ENCODE assay signal across 9 cellular contexts in the genomic region with DNA sequence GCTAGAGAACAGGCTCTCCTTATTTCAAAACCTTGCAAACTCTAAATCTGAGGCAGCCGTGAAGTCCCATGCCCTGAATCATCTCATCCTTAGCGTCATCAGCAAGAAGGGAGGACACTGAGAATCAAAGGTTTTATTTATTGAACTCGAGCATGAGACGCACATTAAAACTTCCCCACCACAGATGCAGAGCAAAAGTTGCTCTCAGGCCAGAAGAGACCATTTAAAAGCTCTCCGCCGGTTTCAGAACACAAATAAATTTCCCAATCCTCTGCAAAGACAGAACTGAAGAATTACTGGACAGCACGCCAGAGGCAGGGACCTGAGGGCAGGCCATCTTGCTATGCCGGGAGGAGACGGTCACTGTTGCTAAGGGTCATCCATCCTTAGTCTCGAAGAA. TPM values are rescaled to one million over a fixed set of nuclear protein-coding genes. Genes with fewer than 3 reads are reported as not detected.
DNase-seq lines count a peak whose midpoint lies in the region; ATAC-seq lines count a peak whose summit lies in the region.
"Had no signal": no experiment of that assay in that cellular context is flagged by ENCODE, and none has a peak within 500 bp of the region (broad histone marks: within the 10 kb centered on the region; RNA-seq: fewer than 3 reads in every experiment).

No MANE protein-coding gene starts in this region.

- peak overlapping the region; percentile 90 for H3K27ac Mint-ChIP-seq in T-helper 1 cell treated with Interleukin-12 subunit alpha and Interleukin-12 subunit beta and Interleukin-4 antibody, amounts not matched to agents 30 μg/mL and 1 μg/mL, for 36 hours
- H3K27ac Mint-ChIP-seq in activated T-helper 2 cell treated with anti-CD3 and anti-CD28 coated beads, Interferon-gamma antibody, Interleukin-2, Interleukin-4, amounts not matched to agents 10 μg/mL and 5 μg/mL and 100 μg/mL, durations not matched to agents 14 hours and 24 hours and 36 hours = peak overlapping the region; percentile 88

- no peaks in the 10 kb centered on the region for H3K9me3 Mint-ChIP-seq in T-helper 1 cell treated with Interleukin-12 subunit alpha and Interleukin-12 subunit beta and Interleukin-4 antibody, amounts not matched to agents 30 μg/mL and 1 μg/mL, for 36 hours
- no peaks in the 10 kb centered on the region for H3K9me3 Mint-ChIP-seq in activated T-helper 2 cell treated with anti-CD3 and anti-CD28 coated beads, Interferon-gamma antibody, Interleukin-2, Interleukin-4, amounts not matched to agents 10 μg/mL and 5 μg/mL and 100 μg/mL, durations not matched to agents 14 hours and 24 hours and 36 hours

- no peak for ATAC-seq in HG03378 (IDR thresholded peaks at IDR 0.05; ENCODE audit: unreplicated experiment)
- ATAC-seq in GM18909 (IDR thresholded peaks at IDR 0.05; ENCODE audit: poor library complexity, unreplicated experiment) = no peak

- H3K4me3 ChIP-seq in iPS-18a (ENCODE audit: low read length) = peak overlapping the region; percentile 71
- peak overlapping the region; percentile 59 to 89 (median 62) for H3K4me3 ChIP-seq in subcutaneous abdominal adipose tissue (ENCODE audit: low read depth in 1 of 5, low read length in 5 of 5)

- H3K4me1 Mint-ChIP-seq in T-helper 1 cell treated with Interleukin-12 subunit alpha and Interleukin-12 subunit beta and Interleukin-4 antibody, amounts not matched to agents 30 μg/mL and 1 μg/mL, for 36 hours (ENCODE audit: low read depth) = peaks cover 25% of the 10 kb centered on the region
- H3K4me1 Mint-ChIP-seq in activated T-helper 2 cell treated with anti-CD3 and anti-CD28 coated beads, Interferon-gamma antibody, Interleukin-2, Interleukin-4, amounts not matched to agents 10 μg/mL and 5 μg/mL and 100 μg/mL, durations not matched to agents 14 hours and 24 hours and 36 hours (ENCODE audit: low read depth) = peaks cover 27% of the 10 kb centered on the region

- H3K9me3 ChIP-seq in iPS-18a (ENCODE audit: control insufficient read depth, low read depth, low read length) (no peaks in the 10 kb centered on the region), subcutaneous abdominal adipose tissue (ENCODE audit: control insufficient read depth in 5 of 5, low read length in 5 of 5) (no peaks in the 10 kb centered on the region)

- no peaks in the 10 kb centered on the region for H3K27me3 Mint-ChIP-seq in T-helper 1 cell treated with Interleukin-12 subunit alpha and Interleukin-12 subunit beta and Interleukin-4 antibody, amounts not matched to agents 30 μg/mL and 1 μg/mL, for 36 hours (ENCODE audit: low read depth)
- H3K27me3 Mint-ChIP-seq in activated T-helper 2 cell treated with anti-CD3 and anti-CD28 coated beads, Interferon-gamma antibody, Interleukin-2, Interleukin-4, amounts not matched to agents 10 μg/mL and 5 μg/mL and 100 μg/mL, durations not matched to agents 14 hours and 24 hours and 36 hours (ENCODE audit: low read depth) = no peaks in the 10 kb centered on the region

- H3K27me3 ChIP-seq in iPS-18a (ENCODE audit: control insufficient read depth, insufficient read depth, low read length) (no peaks in the 10 kb centered on the region), subcutaneous abdominal adipose tissue (ENCODE audit: control insufficient read depth in 5 of 5, insufficient read depth in 4 of 5, low read length in 5 of 5) (no peaks in the 10 kb centered on the region)

- H3K27ac ChIP-seq in iPS-18a (ENCODE audit: low read length) (no peak overlapping the region), subcutaneous abdominal adipose tissue (ENCODE audit: low read depth, low read length) (peak overlapping the region; percentile 77)

- H3K4me1 ChIP-seq in iPS-18a (ENCODE audit: control insufficient read depth, low read depth, low read length) (peaks cover 14% of the 10 kb centered on the region), subcutaneous abdominal adipose tissue (ENCODE audit: control insufficient read depth in 5 of 5, insufficient read depth in 5 of 5, low read length in 5 of 5) (peaks cover 4 to 41% (median 30%) of the 10 kb centered on the region in 5 donors)

- H3K36me3 ChIP-seq in iPS-18a (ENCODE audit: control insufficient read depth, low read depth, low read length) (peaks cover 34% of the 10 kb centered on the region), subcutaneous abdominal adipose tissue (ENCODE audit: control insufficient read depth in 5 of 5, insufficient read depth in 5 of 5, low read length in 5 of 5) (peaks cover 10 to 28% (median 18%) of the 10 kb centered on the region in 5 donors)

- H3K9ac ChIP-seq in iPS-18a (ENCODE audit: low read length) (peak overlapping the region; percentile 52), subcutaneous abdominal adipose tissue (ENCODE audit: low read length in 5 of 5) (peak overlapping the region; percentile 17 to 78 (median 58))

- H3K36me3 Mint-ChIP-seq in T-helper 1 cell treated with Interleukin-12 subunit alpha and Interleukin-12 subunit beta and Interleukin-4 antibody, amounts not matched to agents 30 μg/mL and 1 μg/mL, for 36 hours (ENCODE audit: low read depth) = peaks cover 31% of the 10 kb centered on the region
- peaks cover 42% of the 10 kb centered on the region for H3K36me3 Mint-ChIP-seq in activated T-helper 2 cell treated with anti-CD3 and anti-CD28 coated beads, Interferon-gamma antibody, Interleukin-2, Interleukin-4, amounts not matched to agents 10 μg/mL and 5 μg/mL and 100 μg/mL, durations not matched to agents 14 hours and 24 hours and 36 hours (ENCODE audit: low read depth)

- intact Hi-C loops in activated T-helper 2 cell treated with anti-CD3 and anti-CD28 coated beads, Interferon-gamma antibody, Interleukin-2, Interleukin-4, amounts not matched to agents 10 μg/mL and 5 μg/mL and 100 μg/mL, durations not matched to agents 14 hours and 24 hours and 36 hours (cut with micrococcal nuclease) = loop anchor here (10.0 kb wide), 1 partner anchor 140 kb away; a partner anchor contains a TSS

- DNase-seq in T-helper 1 cell (no peak), H4 (ENCODE audit: low spot score) (no peak)
- no peak for DNase-seq in activated T-helper 2 cell treated with anti-CD3 and anti-CD28 coated beads, Interferon-gamma antibody, Interleukin-2, Interleukin-4, amounts not matched to agents 10 μg/mL and 5 μg/mL and 100 μg/mL, durations not matched to agents 14 hours and 24 hours and 36 hours (ENCODE audit: low spot score)
- DNase-seq: activated CD4-positive, alpha-beta T cell treated with anti-CD3 and anti-CD28 coated beads for 4 hours had no signal

- H3K4me3 Mint-ChIP-seq in T-helper 1 cell treated with Interleukin-12 subunit alpha and Interleukin-12 subunit beta and Interleukin-4 antibody, amounts not matched to agents 30 μg/mL and 1 μg/mL, for 36 hours = peak overlapping the region; percentile 99
- peak overlapping the region; percentile 95 for H3K4me3 Mint-ChIP-seq in activated T-helper 2 cell treated with anti-CD3 and anti-CD28 coated beads, Interferon-gamma antibody, Interleukin-2, Interleukin-4, amounts not matched to agents 10 μg/mL and 5 μg/mL and 100 μg/mL, durations not matched to agents 14 hours and 24 hours and 36 hours (ENCODE audit: low read depth)

RNA-seq across cellular contexts. Expression of a gene that starts 1.3 kb away (rescaled TPM):
- 19.3 and 19.4 TPM in 2 replicates for total RNA-seq in activated T-helper 2 cell treated with anti-CD3 and anti-CD28 coated beads, Interferon-gamma antibody, Interleukin-2, Interleukin-4, amounts not matched to agents 10 μg/mL and 5 μg/mL and 100 μg/mL, durations not matched to agents 14 hours and 24 hours and 36 hours
- 11.8 and 13.9 TPM in 2 replicates for total RNA-seq in H4 (2014; rRNA removed; shearing (Covaris generic))

RNA-seq across cellular contexts. Expression of a gene that starts 26.5 kb away (rescaled TPM):
- total RNA-seq in activated T-helper 2 cell treated with anti-CD3 and anti-CD28 coated beads, Interferon-gamma antibody, Interleukin-2, Interleukin-4, amounts not matched to agents 10 μg/mL and 5 μg/mL and 100 μg/mL, durations not matched to agents 14 hours and 24 hours and 36 hours = 62.8 and 63.4 TPM in 2 replicates
- 21.2 and 23.8 TPM in 2 replicates for total RNA-seq in H4 (2014; rRNA removed; shearing (Covaris generic))
